In genomic region chr4:102730968-102731533, GRCh38 we compare ENCODE assay signal across 11 cellular contexts. TPM values are rescaled to one million over a fixed set of nuclear protein-coding genes. Genes with fewer than 3 reads are reported as not detected.
DNase-seq lines count a peak whose midpoint lies in the region; ATAC-seq and TF ChIP-seq lines count a peak whose summit lies in the region.
"Had no signal": no experiment of that assay in that cellular context is flagged by ENCODE, and none has a peak within 500 bp of the region (broad histone marks: within the 10 kb centered on the region; RNA-seq: fewer than 3 reads in every experiment).

No MANE protein-coding gene starts in this region.

- no peak overlapping the region for H3K4me2 ChIP-seq in osteoblast (ENCODE audit: insufficient read depth, low read length)

- H3K27me3 ChIP-seq in endodermal cell (ENCODE audit: control insufficient read depth, insufficient read depth, low read length, poor library complexity, severe bottlenecking) (no peaks in the 10 kb centered on the region), osteoblast (ENCODE audit: insufficient read depth, low read length) (no peaks in the 10 kb centered on the region)

- H3K4me1 Mint-ChIP-seq in endodermal cell, result peaks cover 12% of the 10 kb centered on the region

- peak; percentile 52 for DNase-seq in MV-4-11 (lab: John Stamatoyannopoulos, UW)
- peak; percentile 84 for DNase-seq in endodermal cell
- no peak for DNase-seq in osteoblast (ENCODE audit: insufficient read length, low spot score, missing footprints)
- no peak for DNase-seq in activated naive CD4-positive, alpha-beta T cell treated with Interleukin-2 at 50 U/mL for 16 hours
- DNase-seq in DMS114 treated with DMSO at 0.1 percent for 48 hours (lab: John Stamatoyannopoulos, UW; ENCODE audit: unreplicated experiment), result no peak
- DNase-seq: naive thymus-derived CD8-positive, alpha-beta T cell; RPMI8226 had no signal

- peaks cover 9% of the 10 kb centered on the region for H3K79me2 ChIP-seq in osteoblast (ENCODE audit: insufficient read depth, low read length)

- H2AFZ ChIP-seq in osteoblast (ENCODE audit: low read length), result no peak overlapping the region

- no peaks in the 10 kb centered on the region for H4K20me1 ChIP-seq in osteoblast (ENCODE audit: insufficient read depth, low read length)

- H3K4me1 ChIP-seq in endodermal cell (ENCODE audit: control insufficient read depth, insufficient read depth, low read length) (no peaks in the 10 kb centered on the region), osteoblast (ENCODE audit: insufficient read depth, low read length) (peaks cover 9% of the 10 kb centered on the region)

- no peaks in the 10 kb centered on the region for H3K27me3 Mint-ChIP-seq in endodermal cell (ENCODE audit: insufficient read depth)
- H3K27me3 Mint-ChIP-seq: activated naive CD4-positive, alpha-beta T cell treated with anti-CD3 and anti-CD28 coated beads, Interleukin-2, amount 50 U/mL, for 24 hours; naive thymus-derived CD8-positive, alpha-beta T cell had no signal

- H3K27ac ChIP-seq in endodermal cell (ENCODE audit: low read depth, low read length) (no peak overlapping the region), osteoblast (ENCODE audit: low read depth, low read length) (no peak overlapping the region)
- H3K27ac ChIP-seq: thoracic aorta had no signal

- ATAC-seq in HG03521 (IDR thresholded peaks at IDR 0.05; ENCODE audit: unreplicated experiment), result no peak
- ATAC-seq: naive thymus-derived CD8-positive, alpha-beta T cell had no signal

- H3K9me3 Mint-ChIP-seq in endodermal cell, result no peaks in the 10 kb centered on the region

- H3K4me3 ChIP-seq in endodermal cell (ENCODE audit: low read length), result no peak overlapping the region
- H3K4me3 ChIP-seq in osteoblast (ENCODE audit: insufficient read depth, low read length), result no peak overlapping the region
- H3K4me3 ChIP-seq: thoracic aorta had no signal

- H3K9me3 ChIP-seq in endodermal cell (ENCODE audit: control insufficient read depth, low read length) (no peaks in the 10 kb centered on the region), osteoblast (ENCODE audit: low read depth, low read length) (no peaks in the 10 kb centered on the region)

- H3K36me3 Mint-ChIP-seq in endodermal cell (ENCODE audit: low read depth), result peaks cover 17% of the 10 kb centered on the region

- no peak overlapping the region for H3K9ac ChIP-seq in endodermal cell (ENCODE audit: extremely low read depth, low read length, poor library complexity, severe bottlenecking)

- no peak overlapping the region for H3K4me3 Mint-ChIP-seq in endodermal cell
- H3K4me3 Mint-ChIP-seq: activated naive CD4-positive, alpha-beta T cell treated with anti-CD3 and anti-CD28 coated beads, Interleukin-2, amount 50 U/mL, for 24 hours; naive thymus-derived CD8-positive, alpha-beta T cell had no signal

- TF ChIP-seq CTCF in GM12873 (IDR thresholded peaks at IDR 0.05; ENCODE audit: insufficient read depth, low read depth, low read length, missing control alignments) (peak; percentile 18), endodermal cell (conservative IDR thresholded peaks at IDR 0.05) (peak; percentile 80), osteoblast (IDR thresholded peaks at IDR 0.05; ENCODE audit: extremely low read depth, low read depth, low read length) (peak; percentile 30)

- no peaks in the 10 kb centered on the region for H3K36me3 ChIP-seq in endodermal cell (ENCODE audit: control insufficient read depth, insufficient read depth, low read length)
- H3K36me3 ChIP-seq in osteoblast (ENCODE audit: insufficient read depth, low read length), result no peaks in the 10 kb centered on the region
- H3K36me3 ChIP-seq: thoracic aorta had no signal

- 95 to 100% methylated on average over 5 of the region's 5 CpGs for WGBS in endodermal cell (ENCODE audit: insufficient coverage in 1 of 2, insufficient read length in 1 of 2), 2 experiments

- no peak overlapping the region for H3K27ac Mint-ChIP-seq in endodermal cell
- H3K27ac Mint-ChIP-seq: activated naive CD4-positive, alpha-beta T cell treated with anti-CD3 and anti-CD28 coated beads, Interleukin-2, amount 50 U/mL, for 24 hours; naive thymus-derived CD8-positive, alpha-beta T cell had no signal

RNA-seq across cellular contexts. Expression of gene MANBA, which starts 29.7 kb away (rescaled TPM):
- total RNA-seq in endodermal cell (10 to 100 TPM; 30.4 to 32.0 TPM), osteoblast (64.1 and 71.9 TPM in 2 replicates)
- polyA plus RNA-seq in endodermal cell (2013, experiment 1 of 2), result 17.3 TPM
- polyA plus RNA-seq in endodermal cell (2013, experiment 2 of 2), result 14.6 TPM

Comparison
In these comparisons a context has a peak if more than half of its experiments do, and no peak if none do; other contexts are left out.
1. CTCF ChIP-seq: peak in every context shown above with its lines; median percentile 80 in endodermal cell; 30 in osteoblast; 18 in GM12873.
2. DNase-seq: peak in MV-4-11 (single experiment) and endodermal cell (single experiment); none in osteoblast (single experiment), activated naive CD4-positive, alpha-beta T cell treated with Interleukin-2 at 50 U/mL for 16 hours (single experiment) and DMS114 treated with DMSO at 0.1 percent for 48 hours (single experiment).